In genomic region chr12:7859552-7859951, GRCh38 we compare ENCODE assay signal across 13 cellular contexts. TPM values are rescaled to one million over a fixed set of nuclear protein-coding genes. Genes with fewer than 3 reads are reported as not detected.
DNase-seq lines count a peak whose midpoint lies in the region; ATAC-seq and TF ChIP-seq lines count a peak whose summit lies in the region.
"Had no signal": no experiment of that assay in that cellular context is flagged by ENCODE, and none has a peak within 500 bp of the region (broad histone marks: within the 10 kb centered on the region; RNA-seq: fewer than 3 reads in every experiment).

No MANE protein-coding gene starts in this region.

- H3F3A ChIP-seq in neural progenitor cell (ENCODE audit: low read depth): peaks cover 30% of the 10 kb centered on the region

- H3K4me3 Mint-ChIP-seq in chondrocyte (ENCODE audit: unreplicated experiment): no peak overlapping the region
- no peak overlapping the region for H3K4me3 Mint-ChIP-seq in neural progenitor cell
- H3K4me3 Mint-ChIP-seq in T-helper 2 cell treated with Interferon-gamma antibody and Interleukin-4, amounts not matched to agents 5 μg/mL and 100 μg/mL, for 36 hours: no peak overlapping the region
- H3K4me3 Mint-ChIP-seq: activated CD4-positive, alpha-beta memory T cell treated with anti-CD3 and anti-CD28 coated beads for 36 hours; effector memory CD8-positive, alpha-beta T cell had no signal

- peaks cover 19% of the 10 kb centered on the region for H3K4me1 ChIP-seq in neural progenitor cell
- H3K4me1 ChIP-seq in heart right ventricle: peaks cover 0 to 14% (median 3%) of the 10 kb centered on the region in 9 donors
- H3K4me1 ChIP-seq in prostate gland (replicated peaks): no peaks in the 10 kb centered on the region
- H3K4me1 ChIP-seq: breast epithelium had no signal

- H3K27me3 ChIP-seq in neural progenitor cell: no peaks in the 10 kb centered on the region
- peaks cover 0 to 38% (median 11%) of the 10 kb centered on the region in 7 donors for H3K27me3 ChIP-seq in heart right ventricle
- H3K27me3 ChIP-seq in prostate gland (replicated peaks; ENCODE audit: insufficient read depth): no peaks in the 10 kb centered on the region
- H3K27me3 ChIP-seq: breast epithelium had no signal

- H3K9ac ChIP-seq in neural progenitor cell: no peak overlapping the region

- DNase-seq in AG08396 (ENCODE audit: low spot score) (peak; percentile 40), HT-29 (ENCODE audit: low spot score) (peak; percentile 1), chondrocyte (ENCODE audit: low spot score) (no peak), neural progenitor cell (ENCODE audit: low spot score) (no peak), heart right ventricle (no peak), H4 (ENCODE audit: low spot score) (no peak), prostate gland (ENCODE audit: low spot score) (no peak)
- DNase-seq in T-helper 2 cell treated with Interferon-gamma antibody and Interleukin-4, amounts not matched to agents 5 μg/mL and 100 μg/mL, for 36 hours (ENCODE audit: low spot score): no peak
- DNase-seq: NCI-H2081 treated with DMSO at 0.1 percent for 48 hours had no signal

- H3K79me2 ChIP-seq in neural progenitor cell (ENCODE audit: low read depth): no peaks in the 10 kb centered on the region

- intact Hi-C loops in heart right ventricle (cut with DNase I) (loop anchor here in 3 of 10 donors (2.0 to 10.0 kb wide), 3 partner anchors 75 to 135 kb away; partner anchors contain the start of gene SLC2A3 (in 1 of the 3)), prostate gland (cut with DNase I) (no loop called here)

- H3K36me3 Mint-ChIP-seq in chondrocyte (ENCODE audit: low read depth): no peaks in the 10 kb centered on the region
- H3K36me3 Mint-ChIP-seq in neural progenitor cell: no peaks in the 10 kb centered on the region
- H3K36me3 Mint-ChIP-seq in T-helper 2 cell treated with Interferon-gamma antibody and Interleukin-4, amounts not matched to agents 5 μg/mL and 100 μg/mL, for 36 hours (ENCODE audit: low read depth): no peaks in the 10 kb centered on the region
- H3K36me3 Mint-ChIP-seq: activated CD4-positive, alpha-beta memory T cell treated with anti-CD3 and anti-CD28 coated beads for 36 hours had no signal

- H3K4me1 Mint-ChIP-seq in chondrocyte (ENCODE audit: low read depth) (peaks cover 27% of the 10 kb centered on the region), neural progenitor cell (peaks cover 38% of the 10 kb centered on the region)
- peaks cover 10% of the 10 kb centered on the region for H3K4me1 Mint-ChIP-seq in T-helper 2 cell treated with Interferon-gamma antibody and Interleukin-4, amounts not matched to agents 5 μg/mL and 100 μg/mL, for 36 hours (ENCODE audit: low read depth)

- H3K36me3 ChIP-seq in neural progenitor cell (no peaks in the 10 kb centered on the region), heart right ventricle (no peaks in the 10 kb centered on the region), prostate gland (no peaks in the 10 kb centered on the region)
- H3K36me3 ChIP-seq: breast epithelium had no signal

- no peak for ATAC-seq in heart right ventricle

- TF ChIP-seq POLR2A in prostate gland (IDR thresholded peaks at IDR 0.05): no peak

- H3K4me3 ChIP-seq in neural progenitor cell: no peak overlapping the region
- no peak overlapping the region for H3K4me3 ChIP-seq in heart right ventricle
- H3K4me3 ChIP-seq in prostate gland: no peak overlapping the region

- TF ChIP-seq CTCF in chondrocyte (IDR thresholded peaks at IDR 0.05) (no peak), neural progenitor cell (IDR thresholded peaks at IDR 0.05) (no peak), heart right ventricle (IDR thresholded peaks at IDR 0.05) (no peak), prostate gland (IDR thresholded peaks at IDR 0.05) (no peak)

- no peaks in the 10 kb centered on the region for H4K20me1 ChIP-seq in neural progenitor cell (ENCODE audit: low read depth)

- no peak overlapping the region for H3K27ac ChIP-seq in neural progenitor cell
- H3K27ac ChIP-seq in heart right ventricle: no peak overlapping the region
- H3K27ac ChIP-seq in prostate gland: no peak overlapping the region

- H3K27me3 Mint-ChIP-seq in chondrocyte (ENCODE audit: low read depth) (no peaks in the 10 kb centered on the region), neural progenitor cell (ENCODE audit: insufficient read depth, low read depth) (peaks cover 2% of the 10 kb centered on the region)
- H3K27me3 Mint-ChIP-seq in T-helper 2 cell treated with Interferon-gamma antibody and Interleukin-4, amounts not matched to agents 5 μg/mL and 100 μg/mL, for 36 hours (ENCODE audit: low read depth): peaks cover 8% of the 10 kb centered on the region

- H3K9me3 ChIP-seq in neural progenitor cell (ENCODE audit: low read depth) (no peaks in the 10 kb centered on the region), heart right ventricle (no peaks in the 10 kb centered on the region), prostate gland (no peaks in the 10 kb centered on the region)
- H3K9me3 ChIP-seq: breast epithelium had no signal

- H3K4me2 ChIP-seq in neural progenitor cell: no peak overlapping the region

- WGBS in heart right ventricle, 2 donors: 25 to 31% methylated on average over 2 of the region's 2 CpGs
- 13% methylated on average over 2 of the region's 2 CpGs for WGBS in prostate gland

- H3K27ac Mint-ChIP-seq in chondrocyte (ENCODE audit: unreplicated experiment) (peak overlapping the region; percentile 88), neural progenitor cell (peak overlapping the region; percentile 30)
- no peak overlapping the region for H3K27ac Mint-ChIP-seq in T-helper 2 cell treated with Interferon-gamma antibody and Interleukin-4, amounts not matched to agents 5 μg/mL and 100 μg/mL, for 36 hours
- H3K27ac Mint-ChIP-seq: activated CD4-positive, alpha-beta memory T cell treated with anti-CD3 and anti-CD28 coated beads for 36 hours; effector memory CD8-positive, alpha-beta T cell had no signal

- H3K9me3 Mint-ChIP-seq in chondrocyte (ENCODE audit: low read depth) (no peaks in the 10 kb centered on the region), neural progenitor cell (peaks cover 4% of the 10 kb centered on the region)
- H3K9me3 Mint-ChIP-seq in T-helper 2 cell treated with Interferon-gamma antibody and Interleukin-4, amounts not matched to agents 5 μg/mL and 100 μg/mL, for 36 hours: no peaks in the 10 kb centered on the region
- H3K9me3 Mint-ChIP-seq: activated CD4-positive, alpha-beta memory T cell treated with anti-CD3 and anti-CD28 coated beads for 36 hours; effector memory CD8-positive, alpha-beta T cell had no signal

- H2AFZ ChIP-seq in neural progenitor cell (replicated peaks): peak overlapping the region; percentile 0

RNA-seq across cellular contexts. Expression of gene SLC2A14, which starts 13.2 kb away (rescaled TPM):
- not detected in 2 replicates for total RNA-seq in HT-29 (2014; rRNA removed; shearing (Covaris generic))
- 0.60 to 2.3 TPM (median 1.8 TPM) in 3 replicates for total RNA-seq in chondrocyte
- total RNA-seq in neural progenitor cell (ENCODE audit: low replicate concordance): 0.46 and 0.49 TPM in 2 replicates
- total RNA-seq in heart right ventricle: under 1 TPM in 3 of 10 donors, not detected in 7; 0.22 to 0.95 (median 0.39) TPM
- polyA plus RNA-seq in heart right ventricle: not detected
- total RNA-seq in H4 (2014; rRNA removed; shearing (Covaris generic)): 0.25 TPM in 2 replicates
- 10 to 100 TPM in 1 of 2 donors, not detected in 1; 10.7 TPM for total RNA-seq in prostate gland
- polyA plus RNA-seq: neural cell had no signal

Comparison
In these comparisons a context has a peak if more than half of its experiments do, and no peak if none do; other contexts are left out.
1. DNase-seq: peak in AG08396 (single experiment) and HT-29 (single experiment); none in chondrocyte (single experiment), neural progenitor cell (single experiment), heart right ventricle (0 of 2), H4 (single experiment), prostate gland (single experiment) and T-helper 2 cell treated with Interferon-gamma antibody and Interleukin-4, amounts not matched to agents 5 μg/mL and 100 μg/mL, for 36 hours (single experiment).